21 cellular contexts compared by ENCODE assay signal in the genomic region with DNA sequence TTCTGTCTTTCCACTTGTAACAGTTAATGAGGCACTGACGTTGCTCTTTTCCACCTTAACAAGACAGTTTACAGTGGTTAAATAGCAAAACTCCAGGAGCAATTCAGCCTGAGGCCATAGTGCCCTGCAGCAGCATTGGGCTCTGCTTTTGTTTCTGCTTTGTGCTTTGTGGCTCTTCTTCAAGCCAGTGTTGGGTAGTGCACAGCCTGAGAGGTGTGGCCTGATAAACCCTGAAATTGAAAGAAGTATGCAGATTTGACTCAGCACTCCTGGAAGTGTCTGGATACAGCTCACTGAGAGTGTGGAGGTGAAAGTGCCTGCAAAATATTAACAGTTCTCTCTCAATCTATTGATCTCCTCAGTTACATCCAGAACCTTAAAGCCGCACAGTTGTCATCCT.
DNase-seq lines count a peak whose midpoint lies in the region; ATAC-seq and TF ChIP-seq lines count a peak whose summit lies in the region.
"Had no signal": no experiment of that assay in that cellular context is flagged by ENCODE, and none has a peak within 500 bp of the region (broad histone marks: within the 10 kb centered on the region; RNA-seq: fewer than 3 reads in every experiment).

No MANE protein-coding gene starts in this region.

- in situ Hi-C loops in gastrocnemius medialis (cut with MboI; ENCODE audit: low sequenced_read_pairs in 4 of 4), result no loop called here

- H3K4me3 Mint-ChIP-seq in activated naive CD8-positive, alpha-beta T cell treated with anti-CD3 and anti-CD28 coated beads, Interleukin-2, amount 10 ng/mL, durations not matched to agents 7 days and 5 days, result no peak overlapping the region
- H3K4me3 Mint-ChIP-seq in activated naive CD8-positive, alpha-beta T cell treated with anti-CD3 and anti-CD28 coated beads, Interleukin-2, amount 50 U/mL, for 24 hours, result no peak overlapping the region
- no peak overlapping the region for H3K4me3 Mint-ChIP-seq in HFFc6
- H3K4me3 Mint-ChIP-seq in activated CD4-positive, alpha-beta memory T cell treated with anti-CD3 and anti-CD28 coated beads for 36 hours, result no peak overlapping the region
- H3K4me3 Mint-ChIP-seq: brain; CD4-positive, alpha-beta T cell had no signal

- H3K9me3 Mint-ChIP-seq in activated naive CD8-positive, alpha-beta T cell treated with anti-CD3 and anti-CD28 coated beads, Interleukin-2, amount 10 ng/mL, durations not matched to agents 7 days and 5 days, result no peaks in the 10 kb centered on the region
- H3K9me3 Mint-ChIP-seq in activated naive CD8-positive, alpha-beta T cell treated with anti-CD3 and anti-CD28 coated beads, Interleukin-2, amount 50 U/mL, for 24 hours, result no peaks in the 10 kb centered on the region
- no peaks in the 10 kb centered on the region for H3K9me3 Mint-ChIP-seq in HFFc6
- no peaks in the 10 kb centered on the region for H3K9me3 Mint-ChIP-seq in activated CD4-positive, alpha-beta memory T cell treated with anti-CD3 and anti-CD28 coated beads for 36 hours
- H3K9me3 Mint-ChIP-seq: CD4-positive, alpha-beta T cell had no signal

- no peaks in the 10 kb centered on the region for H3K4me1 ChIP-seq in aorta (ENCODE audit: control insufficient read depth in 1 of 2, insufficient read depth in 2 of 2, low read length in 2 of 2)
- H3K4me1 ChIP-seq in gastrocnemius medialis, result no peaks in the 10 kb centered on the region

- no peak for DNase-seq in activated naive CD8-positive, alpha-beta T cell treated with anti-CD3 and anti-CD28 coated beads, Interleukin-2, amount 10 ng/mL, durations not matched to agents 7 days and 5 days
- DNase-seq in activated naive CD8-positive, alpha-beta T cell treated with anti-CD3 and anti-CD28 coated beads, Interleukin-2, amount 50 U/mL, for 24 hours, result no peak
- DNase-seq in HFFc6, result peak; percentile 2
- peak; percentile 25 for DNase-seq in activated CD4-positive, alpha-beta memory T cell treated with anti-CD3 and anti-CD28 coated beads for 36 hours
- no peak for DNase-seq in aorta
- DNase-seq in C1 segment of cervical spinal cord (lab: John Stamatoyannopoulos, UW), result no peak
- no peak for DNase-seq in gastrocnemius medialis
- DNase-seq: CD4-positive, alpha-beta T cell; DMS53; foreskin melanocyte; KBM-7; mucosa of descending colon; NCI-H1105 treated with DMSO at 0.1 percent for 48 hours; NCI-H774; retina had no signal

- CTCF ChIA-PET in activated CD4-positive, alpha-beta memory T cell treated with anti-CD3 and anti-CD28 coated beads for 36 hours (lab: Charles Lee), result interaction anchor here (0.6 to 0.7 kb wide), 2 partner anchors 147 to 334 kb away, joined by 3 read pairs; no protein-coding TSS in a partner anchor

- peaks cover 0 to 12% of the 10 kb centered on the region in 2 donors for H3K36me3 ChIP-seq in aorta (ENCODE audit: control insufficient read depth in 1 of 2, insufficient read depth in 2 of 2, low read length in 1 of 2)
- peaks cover 0 to 21% of the 10 kb centered on the region in 2 donors for H3K36me3 ChIP-seq in gastrocnemius medialis
- H3K36me3 ChIP-seq: neutrophil had no signal

- peaks cover 13% of the 10 kb centered on the region for H3K27me3 Mint-ChIP-seq in activated naive CD8-positive, alpha-beta T cell treated with anti-CD3 and anti-CD28 coated beads, Interleukin-2, amount 10 ng/mL, durations not matched to agents 7 days and 5 days
- H3K27me3 Mint-ChIP-seq in activated naive CD8-positive, alpha-beta T cell treated with anti-CD3 and anti-CD28 coated beads, Interleukin-2, amount 50 U/mL, for 24 hours, result peaks cover 62% of the 10 kb centered on the region
- no peaks in the 10 kb centered on the region for H3K27me3 Mint-ChIP-seq in HFFc6 (ENCODE audit: insufficient read depth)
- peaks cover 53% of the 10 kb centered on the region for H3K27me3 Mint-ChIP-seq in activated CD4-positive, alpha-beta memory T cell treated with anti-CD3 and anti-CD28 coated beads for 36 hours
- H3K27me3 Mint-ChIP-seq: brain had no signal

- TF ChIP-seq CTCF in HFFc6 (IDR thresholded peaks at IDR 0.05), result no peak
- no peak for TF ChIP-seq CTCF in gastrocnemius medialis (IDR thresholded peaks at IDR 0.05 in 4 of 5, conservative IDR thresholded peaks at IDR 0.05 in 1 of 5)

- H3K27ac ChIP-seq in aorta (ENCODE audit: low read depth in 1 of 2, low read length in 2 of 2) (no peak overlapping the region), gastrocnemius medialis (no peak overlapping the region)
- H3K27ac ChIP-seq: epithelial cell of prostate, neutrophil had no signal

- no peak for TF ChIP-seq POLR2A in gastrocnemius medialis (IDR thresholded peaks at IDR 0.05)

- H3K27me3 ChIP-seq in aorta (ENCODE audit: control insufficient read depth in 1 of 2, insufficient read depth in 2 of 2, low read length in 1 of 2), result no peaks in the 10 kb centered on the region
- H3K27me3 ChIP-seq in gastrocnemius medialis, result no peaks in the 10 kb centered on the region

- peaks cover 10% of the 10 kb centered on the region for H3K36me3 Mint-ChIP-seq in activated naive CD8-positive, alpha-beta T cell treated with anti-CD3 and anti-CD28 coated beads, Interleukin-2, amount 10 ng/mL, durations not matched to agents 7 days and 5 days
- H3K36me3 Mint-ChIP-seq in activated naive CD8-positive, alpha-beta T cell treated with anti-CD3 and anti-CD28 coated beads, Interleukin-2, amount 50 U/mL, for 24 hours (ENCODE audit: low read depth), result peaks cover 61% of the 10 kb centered on the region
- peaks cover 12% of the 10 kb centered on the region for H3K36me3 Mint-ChIP-seq in HFFc6 (ENCODE audit: low read depth)
- H3K36me3 Mint-ChIP-seq in activated CD4-positive, alpha-beta memory T cell treated with anti-CD3 and anti-CD28 coated beads for 36 hours, result peaks cover 37% of the 10 kb centered on the region

- intact Hi-C loops in activated CD4-positive, alpha-beta memory T cell treated with anti-CD3 and anti-CD28 coated beads for 36 hours (cut with micrococcal nuclease), result no loop called here
- intact Hi-C loops in aorta (cut with DNase I), result no loop called here
- intact Hi-C loops in gastrocnemius medialis (cut with DNase I; ENCODE audit: low total_unique reads), result no loop called here

- no peak overlapping the region for H3K4me3 ChIP-seq in aorta (ENCODE audit: low read length in 2 of 2)
- H3K4me3 ChIP-seq in gastrocnemius medialis, result no peak overlapping the region
- H3K4me3 ChIP-seq: mucosa of descending colon had no signal

- no peaks in the 10 kb centered on the region for H3K9me3 ChIP-seq in aorta (ENCODE audit: control insufficient read depth, low read length)
- H3K9me3 ChIP-seq in gastrocnemius medialis, result no peaks in the 10 kb centered on the region
- H3K9me3 ChIP-seq: mucosa of descending colon, neutrophil had no signal

- 80 to 82% methylated on average over 2 of the region's 2 CpGs for WGBS in aorta, 2 donors

- H3K27ac Mint-ChIP-seq in activated naive CD8-positive, alpha-beta T cell treated with anti-CD3 and anti-CD28 coated beads, Interleukin-2, amount 10 ng/mL, durations not matched to agents 7 days and 5 days, result no peak overlapping the region
- no peak overlapping the region for H3K27ac Mint-ChIP-seq in activated naive CD8-positive, alpha-beta T cell treated with anti-CD3 and anti-CD28 coated beads, Interleukin-2, amount 50 U/mL, for 24 hours
- no peak overlapping the region for H3K27ac Mint-ChIP-seq in HFFc6
- no peak overlapping the region for H3K27ac Mint-ChIP-seq in activated CD4-positive, alpha-beta memory T cell treated with anti-CD3 and anti-CD28 coated beads for 36 hours
- H3K27ac Mint-ChIP-seq: CD4-positive, alpha-beta T cell had no signal

- peaks cover 20% of the 10 kb centered on the region for H3K4me1 Mint-ChIP-seq in activated naive CD8-positive, alpha-beta T cell treated with anti-CD3 and anti-CD28 coated beads, Interleukin-2, amount 10 ng/mL, durations not matched to agents 7 days and 5 days
- peaks cover 32% of the 10 kb centered on the region for H3K4me1 Mint-ChIP-seq in activated naive CD8-positive, alpha-beta T cell treated with anti-CD3 and anti-CD28 coated beads, Interleukin-2, amount 50 U/mL, for 24 hours
- H3K4me1 Mint-ChIP-seq in HFFc6 (ENCODE audit: low read depth), result peaks cover 12% of the 10 kb centered on the region; the same call in 1 of the 2 replicates
- peaks cover 23% of the 10 kb centered on the region for H3K4me1 Mint-ChIP-seq in activated CD4-positive, alpha-beta memory T cell treated with anti-CD3 and anti-CD28 coated beads for 36 hours (ENCODE audit: low read depth)
- H3K4me1 Mint-ChIP-seq: brain had no signal

- POLR2A ChIA-PET in activated naive CD8-positive, alpha-beta T cell treated with anti-CD3 and anti-CD28 coated beads, Interleukin-2, amount 10 ng/mL, durations not matched to agents 7 days and 5 days (lab: Charles Lee), result no interaction called here
- POLR2A ChIA-PET in activated CD4-positive, alpha-beta memory T cell treated with anti-CD3 and anti-CD28 coated beads for 36 hours (lab: Charles Lee), result no interaction called here

- peak; percentile 51 for ATAC-seq in activated naive CD8-positive, alpha-beta T cell treated with anti-CD3 and anti-CD28 coated beads, Interleukin-2, amount 10 ng/mL, durations not matched to agents 7 days and 5 days (ENCODE audit: low read depth)
- no peak for ATAC-seq in activated naive CD8-positive, alpha-beta T cell treated with anti-CD3 and anti-CD28 coated beads, Interleukin-2, amount 50 U/mL, for 24 hours
- no peak for ATAC-seq in SK-N-SH treated with all-trans-retinoic acid at 6 μM for 48 hours
- ATAC-seq in aorta (ENCODE audit: low FRiP score), result no peak
- ATAC-seq in gastrocnemius medialis, result no peak
- ATAC-seq: left lobe of liver, mucosa of descending colon, Panc1 had no signal

TF ChIP-seq in SK-N-SH treated with all-trans-retinoic acid at 6 μM for 48 hours, 23 proteins besides CTCF, POLR2A, EP300 and RAD21 (continues in another document):
- no peak for TF ChIP-seq SNAI2 (CRISPR knock-in tag; IDR thresholded peaks at IDR 0.05)
- TF ChIP-seq OSR1 (CRISPR knock-in tag; IDR thresholded peaks at IDR 0.05), result no peak
- TF ChIP-seq ZNF565 (CRISPR knock-in tag; conservative IDR thresholded peaks at IDR 0.05; ENCODE audit: low read depth), result no peak
- TF ChIP-seq, protein P1, sequence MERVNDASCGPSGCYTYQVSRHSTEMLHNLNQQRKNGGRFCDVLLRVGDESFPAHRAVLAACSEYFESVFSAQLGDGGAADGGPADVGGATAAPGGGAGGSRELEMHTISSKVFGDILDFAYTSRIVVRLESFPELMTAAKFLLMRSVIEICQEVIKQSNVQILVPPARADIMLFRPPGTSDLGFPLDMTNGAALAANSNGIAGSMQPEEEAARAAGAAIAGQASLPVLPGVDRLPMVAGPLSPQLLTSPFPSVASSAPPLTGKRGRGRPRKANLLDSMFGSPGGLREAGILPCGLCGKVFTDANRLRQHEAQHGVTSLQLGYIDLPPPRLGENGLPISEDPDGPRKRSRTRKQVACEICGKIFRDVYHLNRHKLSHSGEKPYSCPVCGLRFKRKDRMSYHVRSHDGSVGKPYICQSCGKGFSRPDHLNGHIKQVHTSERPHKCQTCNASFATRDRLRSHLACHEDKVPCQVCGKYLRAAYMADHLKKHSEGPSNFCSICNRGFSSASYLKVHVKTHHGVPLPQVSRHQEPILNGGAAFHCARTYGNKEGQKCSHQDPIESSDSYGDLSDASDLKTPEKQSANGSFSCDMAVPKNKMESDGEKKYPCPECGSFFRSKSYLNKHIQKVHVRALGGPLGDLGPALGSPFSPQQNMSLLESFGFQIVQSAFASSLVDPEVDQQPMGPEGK (CRISPR knock-in tag; IDR thresholded peaks at IDR 0.05; ENCODE audit: borderline replicate concordance), result no peak
- no peak for TF ChIP-seq RARB (CRISPR knock-in tag; IDR thresholded peaks at IDR 0.05)

Comparison
In these comparisons a context has a peak if more than half of its experiments do, and no peak if none do; other contexts are left out.
1. DNase-seq: peak in HFFc6 (single experiment) and activated CD4-positive, alpha-beta memory T cell treated with anti-CD3 and anti-CD28 coated beads for 36 hours (single experiment); none in activated naive CD8-positive, alpha-beta T cell treated with anti-CD3 and anti-CD28 coated beads, Interleukin-2, amount 10 ng/mL, durations not matched to agents 7 days and 5 days (single experiment), activated naive CD8-positive, alpha-beta T cell treated with anti-CD3 and anti-CD28 coated beads, Interleukin-2, amount 50 U/mL, for 24 hours (single experiment), aorta (0 of 2), C1 segment of cervical spinal cord (0 of 14) and gastrocnemius medialis (0 of 2).